Comparison of ENCODE assay signal across 10 cellular contexts in genomic region chr19:11141937-11142527, GRCh38. TPM values are rescaled to one million over a fixed set of nuclear protein-coding genes. Genes with fewer than 3 reads are reported as not detected.
DNase-seq lines count a peak whose midpoint lies in the region; ATAC-seq and TF ChIP-seq lines count a peak whose summit lies in the region.
"Had no signal": no experiment of that assay in that cellular context is flagged by ENCODE, and none has a peak within 500 bp of the region (broad histone marks: within the 10 kb centered on the region; RNA-seq: fewer than 3 reads in every experiment).

No MANE protein-coding gene starts in this region.

- H3K4me3 ChIP-seq in right atrium auricular region = no peak overlapping the region
- no peak overlapping the region for H3K4me3 ChIP-seq in retinal pigment epithelial cell (ENCODE audit: low read length)

- TF ChIP-seq CTCF in VCaP (conservative IDR thresholded peaks at IDR 0.05) (no peak), right atrium auricular region (IDR thresholded peaks at IDR 0.05) (no peak), retinal pigment epithelial cell (conservative IDR thresholded peaks at IDR 0.05; ENCODE audit: low read depth, low read length) (peak; percentile 44)

- ATAC-seq in sciatic nerve = no peak

- peak overlapping the region; percentile 43; the same call in 1 of the 2 replicates for H3K27ac ChIP-seq in VCaP
- peak overlapping the region; percentile 98 to 99 for H3K27ac ChIP-seq in right atrium auricular region

- DNase-seq in DMS53 treated with DMSO at 0.1 percent for 48 hours (lab: John Stamatoyannopoulos, UW; ENCODE audit: unreplicated experiment) (peak; percentile 11), right atrium auricular region (ENCODE audit: low spot score) (no peak), retinal pigment epithelial cell (ENCODE audit: low read depth) (no peak), D341Med (ENCODE audit: low spot score) (no peak), sciatic nerve (ENCODE audit: low spot score) (no peak), cerebellar nuclear complex (lab: John Stamatoyannopoulos, UW) (no peak)
- DNase-seq in activated T-cell treated with anti-CD3 and anti-CD28 coated beads, Interleukin-2, amount 50 U/mL, for 1 hour = no peak
- DNase-seq: activated naive CD8-positive, alpha-beta T cell treated with anti-CD3 and anti-CD28 coated beads, Interleukin-2, amount 10 ng/mL, durations not matched to agents 7 days and 5 days; NCI-H524 had no signal

- intact Hi-C loops in sciatic nerve (cut with DNase I) = no loop called here

- H3K36me3 ChIP-seq in right atrium auricular region = no peaks in the 10 kb centered on the region

- H3K4me1 ChIP-seq in right atrium auricular region = peaks cover 3 to 66% of the 10 kb centered on the region in 2 donors

- H3K9me3 ChIP-seq in right atrium auricular region = no peaks in the 10 kb centered on the region

- H3K27me3 ChIP-seq in right atrium auricular region = no peaks in the 10 kb centered on the region

RNA-seq across cellular contexts. Expression of gene SPC24, which starts 13.6 kb away (rescaled TPM):
- 1 to 10 TPM; 1.2 to 5.7 TPM for total RNA-seq in right atrium auricular region
- 1.3 TPM for total RNA-seq in sciatic nerve

RNA-seq across cellular contexts. Expression of gene LDLR, which starts 52.8 kb away (rescaled TPM):
- total RNA-seq in right atrium auricular region (10 to 100 TPM; 13.8 to 15.9 TPM), sciatic nerve (155 TPM)

RNA-seq across cellular contexts. Expression of gene KANK2, which starts 55.3 kb away (rescaled TPM):
- total RNA-seq in right atrium auricular region (100 to 1,000 TPM; 445 to 622 TPM), sciatic nerve (296 TPM)
